In the genomic region with DNA sequence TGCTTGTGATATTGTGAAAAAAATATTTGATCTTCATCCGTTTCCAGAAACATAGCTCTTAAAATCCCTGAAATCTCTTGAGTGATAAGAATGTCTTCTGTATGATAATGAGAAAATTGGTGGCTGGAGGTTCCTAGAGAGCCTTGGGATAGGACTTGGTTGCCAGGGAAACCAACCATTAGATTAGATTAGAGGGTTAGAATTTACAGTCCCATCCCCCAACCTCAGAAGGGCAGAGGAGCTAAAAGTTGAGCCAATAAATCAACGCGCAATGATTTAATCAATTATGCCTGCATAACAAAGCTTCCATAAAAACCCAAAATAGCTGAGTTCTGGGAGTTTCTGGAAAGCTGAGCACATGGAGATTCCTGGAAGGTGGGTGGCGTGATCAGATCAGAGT, we compare ENCODE assay signal across 26 cellular contexts.
"Had no signal": no experiment of that assay in that cellular context is flagged by ENCODE, and none has a peak within 500 bp of the region (broad histone marks: within the 10 kb centered on the region; RNA-seq: fewer than 3 reads in every experiment).

No MANE protein-coding gene starts in this region.

- DNase-seq: activated CD4-positive, alpha-beta memory T cell treated with anti-CD3 and anti-CD28 coated beads for 36 hours; activated CD4-positive, alpha-beta T cell treated with anti-CD3 and anti-CD28 coated beads, Interleukin-2, amount 10 ng/mL, durations not matched to agents 7 days and 5 days; activated CD4-positive, CD25-positive, alpha-beta regulatory T cell; activated CD8-positive, alpha-beta memory T cell treated with anti-CD3 and anti-CD28 coated beads for 24 hours; activated naive CD4-positive, alpha-beta T cell treated with anti-CD3 and anti-CD28 coated beads, Interleukin-2, amount 50 U/mL, for 16 hours; activated naive CD8-positive, alpha-beta T cell treated with anti-CD3 and anti-CD28 coated beads, Interleukin-2, amount 10 ng/mL, durations not matched to agents 7 days and 5 days; activated T-cell treated with anti-CD3 and anti-CD28 coated beads, Interleukin-2, amount 50 U/mL, for 4 hours; aorta; Karpas-422; MM.1S; NCI-H1105; NCI-H146; NCI-H1930; NCI-H2171; NCI-H345; NCI-H510A; NCI-H526 treated with DMSO at 0.1 percent for 48 hours; NCI-H82; OCI-M1; Right ventricle myocardium superior; RPMI8226; SJCRH30; T-helper 17 cell; T-helper 9 cell had no signal

- H3K27me3 ChIP-seq: adrenal gland, SJCRH30 had no signal

- H3K4me1 ChIP-seq: SJCRH30 had no signal

- H3K4me3 ChIP-seq: adrenal gland, SJCRH30 had no signal

- H3K9me3 ChIP-seq: adrenal gland, SJCRH30 had no signal

- H3K27ac ChIP-seq: SJCRH30 had no signal

- ATAC-seq: Panc1, T-helper 17 cell had no signal
